8 cellular contexts compared by ENCODE assay signal in genomic region chr6:139134817-139135577, GRCh38.
A peak's percentile ranks its signal among the peaks of the same experiment; 100 is the strongest.
DNase-seq lines count a peak whose midpoint lies in the region; ATAC-seq lines count a peak whose summit lies in the region.

Gene HECA, plus strand, starts transcription at chr6:139135080. Its CDS starts 317 bp downstream, at chr6:139135397.

- DNase-seq in D341Med (ENCODE audit: low spot score) (peak; percentile 96), HuH-7.5 (ENCODE audit: low spot score) (peak; percentile 79), OCI-M1 (lab: John Stamatoyannopoulos, UW) (peak; percentile 97), activated T-cell treated with anti-CD3 and anti-CD28 coated beads for 24 hours (ENCODE audit: low read depth) (peak; percentile 99), epidermal melanocyte (ENCODE audit: insufficient read length, low spot score) (peak; percentile 76), middle frontal gyrus (ENCODE audit: extremely low spot score, low spot score) (peak; percentile 87)
- peak; percentile 99 for DNase-seq in stimulated activated CD8-positive, alpha-beta memory T cell treated with anti-CD3 and anti-CD28 coated beads, Interleukin-2, amount 100 ng/mL, for 1 hour (ENCODE audit: low read depth in 2 of 2)

- peak; percentile 78 for ATAC-seq in GM21528 (IDR thresholded peaks at IDR 0.05; ENCODE audit: low FRiP score, unreplicated experiment)

Comparison
In these comparisons a context has a peak if more than half of its experiments do, and no peak if none do; other contexts are left out.
1. Peak in every context shown above with its lines: DNase-seq and ATAC-seq.